Comparison of ENCODE assay signal across 9 cellular contexts in the genomic region with DNA sequence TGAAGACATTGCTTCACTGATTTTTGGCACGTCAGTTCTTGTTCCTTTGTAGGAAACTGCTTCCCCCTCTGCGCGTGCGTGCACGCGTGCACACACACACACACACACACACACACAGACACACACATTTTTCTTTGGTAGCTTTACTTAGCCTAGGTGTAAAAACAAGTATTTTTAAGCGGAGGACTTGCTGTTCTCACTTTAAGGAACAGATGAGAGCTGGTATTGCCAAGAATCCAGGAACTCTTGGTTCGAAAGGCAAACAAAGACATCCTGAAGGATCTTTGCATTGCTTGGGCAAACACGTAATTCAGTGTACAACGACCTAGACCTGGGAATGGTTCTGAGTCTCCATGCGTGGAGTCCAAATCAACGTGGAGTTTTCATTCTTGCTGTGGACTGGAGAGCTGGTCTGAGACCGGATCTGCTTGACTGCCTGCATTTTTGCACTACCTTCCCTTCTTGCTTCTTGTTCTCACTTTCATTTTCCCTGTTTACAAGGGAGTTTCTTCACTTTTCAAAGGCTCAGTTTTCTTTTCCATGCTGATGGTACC. TPM values are rescaled to one million over a fixed set of nuclear protein-coding genes. Genes with fewer than 3 reads are reported as not detected.
DNase-seq lines count a peak whose midpoint lies in the region; ATAC-seq and TF ChIP-seq lines count a peak whose summit lies in the region.
"Had no signal": no experiment of that assay in that cellular context is flagged by ENCODE, and none has a peak within 500 bp of the region (broad histone marks: within the 10 kb centered on the region; RNA-seq: fewer than 3 reads in every experiment).

No MANE protein-coding gene starts in this region.

- ATAC-seq in HG03342 (IDR thresholded peaks at IDR 0.05; ENCODE audit: unreplicated experiment): peak; percentile 43

- no peaks in the 10 kb centered on the region for H3K27me3 Mint-ChIP-seq in T-helper 1 cell treated with Interleukin-12 subunit alpha and Interleukin-12 subunit beta and Interleukin-4 antibody, amounts not matched to agents 30 μg/mL and 1 μg/mL, for 36 hours (ENCODE audit: low read depth)
- no peaks in the 10 kb centered on the region for H3K27me3 Mint-ChIP-seq in stimulated activated naive CD8-positive, alpha-beta T cell treated with anti-CD3 and anti-CD28 coated beads, Interleukin-15, Interleukin-2, amounts not matched to agents 100 ng/mL and 50 ng/mL, for 24 hours
- no peaks in the 10 kb centered on the region for H3K27me3 Mint-ChIP-seq in chondrocyte (ENCODE audit: low read depth)

- peaks cover 26% of the 10 kb centered on the region for H3K4me1 Mint-ChIP-seq in T-helper 1 cell treated with Interleukin-12 subunit alpha and Interleukin-12 subunit beta and Interleukin-4 antibody, amounts not matched to agents 30 μg/mL and 1 μg/mL, for 36 hours (ENCODE audit: low read depth)
- peaks cover 51% of the 10 kb centered on the region for H3K4me1 Mint-ChIP-seq in stimulated activated naive CD8-positive, alpha-beta T cell treated with anti-CD3 and anti-CD28 coated beads, Interleukin-15, Interleukin-2, amounts not matched to agents 100 ng/mL and 50 ng/mL, for 24 hours (ENCODE audit: low read depth)
- peaks cover 41% of the 10 kb centered on the region for H3K4me1 Mint-ChIP-seq in chondrocyte (ENCODE audit: low read depth)

- peaks cover 25% of the 10 kb centered on the region for H3K36me3 Mint-ChIP-seq in T-helper 1 cell treated with Interleukin-12 subunit alpha and Interleukin-12 subunit beta and Interleukin-4 antibody, amounts not matched to agents 30 μg/mL and 1 μg/mL, for 36 hours (ENCODE audit: low read depth)
- H3K36me3 Mint-ChIP-seq in stimulated activated naive CD8-positive, alpha-beta T cell treated with anti-CD3 and anti-CD28 coated beads, Interleukin-15, Interleukin-2, amounts not matched to agents 100 ng/mL and 50 ng/mL, for 24 hours (ENCODE audit: low read depth): peaks cover 50% of the 10 kb centered on the region
- peaks cover 2% of the 10 kb centered on the region for H3K36me3 Mint-ChIP-seq in chondrocyte (ENCODE audit: low read depth)

- TF ChIP-seq CTCF in chondrocyte (IDR thresholded peaks at IDR 0.05): no peak

- peak overlapping the region; percentile 69 for H3K4me3 Mint-ChIP-seq in T-helper 1 cell treated with Interleukin-12 subunit alpha and Interleukin-12 subunit beta and Interleukin-4 antibody, amounts not matched to agents 30 μg/mL and 1 μg/mL, for 36 hours
- peak overlapping the region; percentile 78 for H3K4me3 Mint-ChIP-seq in stimulated activated naive CD8-positive, alpha-beta T cell treated with anti-CD3 and anti-CD28 coated beads, Interleukin-15, Interleukin-2, amounts not matched to agents 100 ng/mL and 50 ng/mL, for 24 hours
- H3K4me3 Mint-ChIP-seq in chondrocyte (ENCODE audit: unreplicated experiment): no peak overlapping the region

- peak overlapping the region; percentile 14 for H3K27ac ChIP-seq in epithelial cell of prostate

- H3K27ac Mint-ChIP-seq in T-helper 1 cell treated with Interleukin-12 subunit alpha and Interleukin-12 subunit beta and Interleukin-4 antibody, amounts not matched to agents 30 μg/mL and 1 μg/mL, for 36 hours: peak overlapping the region; percentile 78
- peak overlapping the region; percentile 92 for H3K27ac Mint-ChIP-seq in stimulated activated naive CD8-positive, alpha-beta T cell treated with anti-CD3 and anti-CD28 coated beads, Interleukin-15, Interleukin-2, amounts not matched to agents 100 ng/mL and 50 ng/mL, for 24 hours
- H3K27ac Mint-ChIP-seq in chondrocyte (ENCODE audit: unreplicated experiment): no peak overlapping the region

- H3K9me3 Mint-ChIP-seq in T-helper 1 cell treated with Interleukin-12 subunit alpha and Interleukin-12 subunit beta and Interleukin-4 antibody, amounts not matched to agents 30 μg/mL and 1 μg/mL, for 36 hours: no peaks in the 10 kb centered on the region
- no peaks in the 10 kb centered on the region for H3K9me3 Mint-ChIP-seq in stimulated activated naive CD8-positive, alpha-beta T cell treated with anti-CD3 and anti-CD28 coated beads, Interleukin-15, Interleukin-2, amounts not matched to agents 100 ng/mL and 50 ng/mL, for 24 hours
- H3K9me3 Mint-ChIP-seq in chondrocyte (ENCODE audit: low read depth): no peaks in the 10 kb centered on the region

- TF ChIP-seq POLR2A in erythroblast (IDR thresholded peaks at IDR 0.05; ENCODE audit: low read length): no peak

- DNase-seq in T-helper 1 cell (no peak), epithelial cell of prostate (ENCODE audit: low read depth, low spot score) (no peak), chondrocyte (ENCODE audit: low spot score) (no peak), erythroblast (lab: John Stamatoyannopoulos, UW) (no peak), OCI-M2 (lab: John Stamatoyannopoulos, UW; ENCODE audit: unreplicated experiment) (no peak)

RNA-seq across cellular contexts. Expression of a gene that starts 8.2 kb away (rescaled TPM):
- 10.7 to 21.5 TPM (median 19.0 TPM) in 3 replicates for total RNA-seq in chondrocyte

RNA-seq across cellular contexts. Expression of a gene that starts 31.7 kb away (rescaled TPM):
- total RNA-seq in chondrocyte: 134 to 143 TPM (median 135 TPM) in 3 replicates

RNA-seq across cellular contexts. Expression of a gene that starts 38.3 kb away (rescaled TPM):
- total RNA-seq in chondrocyte: not detected in 3 replicates
- total RNA-seq: LHCN-M2 had no signal
